In the genomic region with DNA sequence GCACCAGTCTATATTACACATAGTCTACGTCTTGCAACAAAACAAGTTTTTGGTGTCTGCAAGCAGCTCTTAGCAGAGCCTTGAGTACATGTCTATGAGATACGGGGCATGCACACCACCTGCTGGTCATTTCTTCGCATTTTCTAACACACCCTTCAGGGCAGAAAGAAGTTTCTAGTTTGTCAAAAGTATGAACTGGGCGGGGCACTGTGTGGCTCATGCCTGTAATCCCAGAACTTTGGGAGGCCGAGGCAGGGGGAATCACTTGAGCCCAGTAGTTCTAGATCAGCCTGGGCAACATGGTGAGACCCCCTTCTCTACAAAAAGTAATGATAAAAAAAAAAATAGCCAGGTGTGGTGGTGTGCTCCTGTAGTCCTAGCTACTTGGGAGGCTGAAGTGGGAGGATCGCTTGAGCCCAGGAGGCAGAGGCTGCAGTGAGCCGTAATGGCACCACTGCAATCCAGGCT, we compare ENCODE assay signal across 8 cellular contexts.
DNase-seq lines count a peak whose midpoint lies in the region; ATAC-seq and TF ChIP-seq lines count a peak whose summit lies in the region.

No MANE protein-coding gene starts in this region.

- peak; percentile 85 for ATAC-seq in GM21367 (IDR thresholded peaks at IDR 0.05; ENCODE audit: unreplicated experiment)

- H3K9me3 ChIP-seq in ovary, result no peaks in the 10 kb centered on the region

- WGBS in ovary, 3 donors, result 33 to 35% (median 33%) methylated on average over 7 of the region's 7 CpGs

- intact Hi-C loops in ovary (cut with DNase I), result loop anchor here (1.0 to 10.0 kb wide), 4 partner anchors 343 to 347 kb away; no protein-coding TSS in a partner anchor

- no peak overlapping the region for H3K4me3 Mint-ChIP-seq in type B pancreatic cell

- TF ChIP-seq EP300 in ovary (IDR thresholded peaks at IDR 0.05), result no peak

- DNase-seq in DMS53 (lab: John Stamatoyannopoulos, UW) (peak; percentile 50), HS-27A (ENCODE audit: low read depth) (peak; percentile 65), SIG-M5 treated with dmso at 0.1 percent for 504 hours (lab: John Stamatoyannopoulos, UW; ENCODE audit: unreplicated experiment) (peak; percentile 91), germinal center (ENCODE audit: low spot score) (peak; percentile 49), ovary (peak; percentile 58 to 84 (median 75)), type B pancreatic cell (ENCODE audit: extremely low spot score, unreplicated experiment) (no peak)
- DNase-seq in activated effector memory CD4-positive, alpha-beta T cell treated with anti-CD3 and anti-CD28 coated beads, Interleukin-2, amount 50 U/mL, for 16 hours, result peak; percentile 87

- no peak overlapping the region for H3K27ac Mint-ChIP-seq in type B pancreatic cell

- H3K36me3 ChIP-seq in ovary, result no peaks in the 10 kb centered on the region

- no peak for TF ChIP-seq POLR2A in ovary (IDR thresholded peaks at IDR 0.05)

- no peaks in the 10 kb centered on the region for H3K9me3 Mint-ChIP-seq in type B pancreatic cell

- H3K4me1 ChIP-seq in ovary (ENCODE audit: insufficient read depth), result peaks cover 2% of the 10 kb centered on the region

- no peaks in the 10 kb centered on the region for H3K27me3 Mint-ChIP-seq in type B pancreatic cell

- no peaks in the 10 kb centered on the region for H3K36me3 Mint-ChIP-seq in type B pancreatic cell

- TF ChIP-seq CTCF in ovary (IDR thresholded peaks at IDR 0.05) (peak; percentile 52 to 77 (median 76)), type B pancreatic cell (conservative IDR thresholded peaks at IDR 0.05) (peak; percentile 81)

- no peaks in the 10 kb centered on the region for H3K27me3 ChIP-seq in ovary

- no peak overlapping the region for H3K27ac ChIP-seq in ovary

- no peak overlapping the region for H3K4me3 ChIP-seq in ovary

- peaks cover 20% of the 10 kb centered on the region for H3K4me1 Mint-ChIP-seq in type B pancreatic cell (ENCODE audit: unreplicated experiment)
